8 cellular contexts compared by ENCODE assay signal in genomic region chr12:16605666-16606116, GRCh38. TPM values are rescaled to one million over a fixed set of nuclear protein-coding genes. Genes with fewer than 3 reads are reported as not detected.
A peak's percentile ranks its signal among the peaks of the same experiment; 100 is the strongest.
DNase-seq lines count a peak whose midpoint lies in the region; ATAC-seq and TF ChIP-seq lines count a peak whose summit lies in the region.

No MANE protein-coding gene starts in this region.

- CTCF ChIA-PET in HEK293 (lab: Yijun Ruan, JAX): interaction anchor here (0.6 kb wide), 1 partner anchor 106 kb away, joined by 3 read pairs; no protein-coding TSS in a partner anchor

- no peaks in the 10 kb centered on the region for H3K36me3 Mint-ChIP-seq in activated naive CD8-positive, alpha-beta T cell treated with anti-CD3 and anti-CD28 coated beads, Interleukin-2, amount 50 U/mL, for 24 hours (ENCODE audit: low read depth)

- TF ChIP-seq CTCF in HEK293 (tag by site-specific recombination; IDR thresholded peaks at IDR 0.05): no peak
- TF ChIP-seq CTCF in osteoblast (IDR thresholded peaks at IDR 0.05; ENCODE audit: extremely low read depth, low read depth, low read length): no peak

- H3K4me1 Mint-ChIP-seq in activated naive CD8-positive, alpha-beta T cell treated with anti-CD3 and anti-CD28 coated beads, Interleukin-2, amount 50 U/mL, for 24 hours: no peaks in the 10 kb centered on the region

- peak overlapping the region; percentile 85 for H2AFZ ChIP-seq in osteoblast (ENCODE audit: low read length)

- H3K27me3 Mint-ChIP-seq in activated naive CD8-positive, alpha-beta T cell treated with anti-CD3 and anti-CD28 coated beads, Interleukin-2, amount 50 U/mL, for 24 hours: peaks cover 50% of the 10 kb centered on the region

- H3K4me1 ChIP-seq in HEK293 (ENCODE audit: control insufficient read depth, insufficient read depth, low read length) (no peaks in the 10 kb centered on the region), osteoblast (ENCODE audit: insufficient read depth, low read length) (peaks cover 5% of the 10 kb centered on the region)

- H3K4me3 ChIP-seq in HEK293 (ENCODE audit: low read depth, low read length) (peak overlapping the region; percentile 41), osteoblast (ENCODE audit: insufficient read depth, low read length) (peak overlapping the region; percentile 67)

- no peaks in the 10 kb centered on the region for H3K79me2 ChIP-seq in osteoblast (ENCODE audit: insufficient read depth, low read length)

- DNase-seq in NCI-H774 (lab: John Stamatoyannopoulos, UW) (peak; percentile 77), fibroblast of gingiva (ENCODE audit: low read depth) (peak; percentile 37), osteoblast (ENCODE audit: insufficient read length, low spot score, missing footprints) (peak; percentile 32), SKM-1 (lab: John Stamatoyannopoulos, UW; ENCODE audit: unreplicated experiment) (no peak), cerebellum (ENCODE audit: low spot score) (no peak)
- DNase-seq in activated naive CD8-positive, alpha-beta T cell treated with anti-CD3 and anti-CD28 coated beads, Interleukin-2, amount 50 U/mL, for 24 hours: no peak

- H3K9me3 ChIP-seq in HEK293 (ENCODE audit: control insufficient read depth, insufficient read depth, low read depth, low read length): no peaks in the 10 kb centered on the region
- H3K9me3 ChIP-seq in osteoblast (ENCODE audit: low read depth, low read length): no peaks in the 10 kb centered on the region

- H3K27ac ChIP-seq in HEK293 (ENCODE audit: extremely low read depth, low read depth, low read length): no peak overlapping the region
- H3K27ac ChIP-seq in osteoblast (ENCODE audit: low read depth, low read length): no peak overlapping the region

- no peak overlapping the region for H3K27ac Mint-ChIP-seq in activated naive CD8-positive, alpha-beta T cell treated with anti-CD3 and anti-CD28 coated beads, Interleukin-2, amount 50 U/mL, for 24 hours

- no peak overlapping the region for H3K4me3 Mint-ChIP-seq in activated naive CD8-positive, alpha-beta T cell treated with anti-CD3 and anti-CD28 coated beads, Interleukin-2, amount 50 U/mL, for 24 hours

- H3K4me2 ChIP-seq in osteoblast (ENCODE audit: insufficient read depth, low read length): peak overlapping the region; percentile 88

- no peaks in the 10 kb centered on the region for H4K20me1 ChIP-seq in osteoblast (ENCODE audit: insufficient read depth, low read length)

- H3K36me3 ChIP-seq in HEK293 (ENCODE audit: control insufficient read depth in 2 of 2, insufficient read depth in 1 of 2, low read length in 2 of 2) (no peaks in the 10 kb centered on the region), osteoblast (ENCODE audit: insufficient read depth, low read length) (no peaks in the 10 kb centered on the region)

- POLR2A ChIA-PET in HEK293 (lab: Yijun Ruan, JAX): no interaction called here

- ATAC-seq in activated naive CD8-positive, alpha-beta T cell treated with anti-CD3 and anti-CD28 coated beads, Interleukin-2, amount 50 U/mL, for 24 hours: no peak
- no peak for ATAC-seq in HG03039 (IDR thresholded peaks at IDR 0.05; ENCODE audit: unreplicated experiment)

- H3K9me3 Mint-ChIP-seq in activated naive CD8-positive, alpha-beta T cell treated with anti-CD3 and anti-CD28 coated beads, Interleukin-2, amount 50 U/mL, for 24 hours: peaks cover 6% of the 10 kb centered on the region

- peaks cover 3% of the 10 kb centered on the region for H3K27me3 ChIP-seq in osteoblast (ENCODE audit: insufficient read depth, low read length)

TF ChIP-seq in HEK293, 187 proteins besides CTCF, POLR2A, EP300 and RAD21:
- TF ChIP-seq ZBTB26 (tag by site-specific recombination; optimal IDR thresholded peaks at IDR 0.05): peak; percentile 29
- TF ChIP-seq ZNF202 (tag by site-specific recombination; IDR thresholded peaks at IDR 0.05; ENCODE audit: borderline replicate concordance): no peak
- no peak for TF ChIP-seq ZBTB6 (tag by site-specific recombination; IDR thresholded peaks at IDR 0.05)
TF ChIP-seq in HEK293: peak in this region for 1.

RNA-seq across cellular contexts. Expression of gene LMO3, which starts 0.3 kb away (rescaled TPM):
- total RNA-seq in osteoblast (3.2 and 3.3 TPM in 2 replicates), cerebellum (62.1 TPM)

Comparison
In these comparisons a context has a peak if more than half of its experiments do, and no peak if none do; other contexts are left out.
1. DNase-seq: peak in NCI-H774 (single experiment), fibroblast of gingiva (single experiment) and osteoblast (single experiment); none in SKM-1 (single experiment), cerebellum (single experiment) and activated naive CD8-positive, alpha-beta T cell treated with anti-CD3 and anti-CD28 coated beads, Interleukin-2, amount 50 U/mL, for 24 hours (single experiment).
2. RNA of gene LMO3, which starts 0.3 kb away (total RNA-seq): 62.1 TPM in cerebellum (single experiment); 3.2 to 3.3 TPM in osteoblast; every median in the first group is over 10 times any median in the second.